ENCODE assay signal across 1 cellular context in genomic region chr10:70744617-70745138, GRCh38.
TF ChIP-seq lines count a peak whose summit lies in the region.

No MANE protein-coding gene starts in this region.

TF ChIP-seq in K562, 482 proteins besides CTCF, POLR2A, EP300 and RAD21 (continued from another document):
- TF ChIP-seq SMAD4 (CRISPR knock-in tag; conservative IDR thresholded peaks at IDR 0.05) (peak; percentile 50), ID3 (CRISPR knock-in tag; IDR thresholded peaks at IDR 0.05) (no peak), ID3 (tag; IDR thresholded peaks at IDR 0.05) (peak; percentile 12; the same call in 1 of the 2 replicates), PTTG1 (tag; IDR thresholded peaks at IDR 0.05; ENCODE audit: low read depth) (no peak), ZNF311 (CRISPR knock-in tag; IDR thresholded peaks at IDR 0.05) (0 out of 2 replicates have a peak, but pooled peaks have one; percentile 20), SPI1 (IDR thresholded peaks at IDR 0.05; ENCODE audit: borderline replicate concordance, low read depth, low read length) (peak; percentile 58; the same call in 1 of the 2 replicates), RCOR1 (IDR thresholded peaks at IDR 0.05; ENCODE audit: borderline replicate concordance in 1 of 2, low read depth in 2 of 2, low read length in 2 of 2) (no peak), BRD4 (IDR thresholded peaks at IDR 0.05) (0 out of 2 replicates have a peak, but pooled peaks have one; percentile 51), SMAD2 (IDR thresholded peaks at IDR 0.05; ENCODE audit: low read depth, low read length) (no peak), DDX20 (tag; IDR thresholded peaks at IDR 0.05; ENCODE audit: low read depth) (no peak), DMBX1 (CRISPR knock-in tag; IDR thresholded peaks at IDR 0.05; ENCODE audit: borderline replicate concordance) (peak; percentile 77; the same call in 1 of the 2 replicates), JUND (IDR thresholded peaks at IDR 0.05; ENCODE audit: borderline replicate concordance, low read depth, low read length) (no peak), JUND (tag; IDR thresholded peaks at IDR 0.05; ENCODE audit: borderline replicate concordance, low read depth, low read length) (peak; percentile 4; the same call in 1 of the 3 replicates), CXXC5 (CRISPR knock-in tag; IDR thresholded peaks at IDR 0.05) (peak; percentile 49; the same call in 1 of the 2 replicates), L3MBTL2 (IDR thresholded peaks at IDR 0.05) (0 out of 2 replicates have a peak, but pooled peaks have one; percentile 31)
